23 cellular contexts compared by ENCODE assay signal in genomic region chr10:89776665-89777064, GRCh38.
"Had no signal": no experiment of that assay in that cellular context is flagged by ENCODE, and none has a peak within 500 bp of the region (broad histone marks: within the 10 kb centered on the region; RNA-seq: fewer than 3 reads in every experiment).

No MANE protein-coding gene starts in this region.

- H3K4me1 ChIP-seq: esophagus muscularis mucosa, gastroesophageal sphincter, heart left ventricle, left ventricle myocardium inferior, lower lobe of right lung had no signal

- H3K27me3 ChIP-seq: dorsolateral prefrontal cortex, esophagus muscularis mucosa, foreskin keratinocyte, gastroesophageal sphincter, heart left ventricle, hepatocyte had no signal

- H3K79me2 ChIP-seq: hepatocyte had no signal

- H3K4me3 ChIP-seq: coronary artery, dorsolateral prefrontal cortex, esophagus muscularis mucosa, gastroesophageal sphincter, heart left ventricle, hepatocyte, left ventricle myocardium inferior, lower lobe of right lung, mucosa of descending colon had no signal

- DNase-seq: dermis blood vessel endothelial cell; dorsolateral prefrontal cortex; effector CD4-positive, alpha-beta T cell; effector memory CD4-positive, alpha-beta T cell; foreskin keratinocyte; heart left ventricle; hypothalamus; immature natural killer cell; islet precursor cell; kidney; kidney glomerular epithelial cell; left colon; left ventricle myocardium inferior; lower lobe of right lung; mesenchymal stem cell; mucosa of descending colon; naive B cell had no signal

- ATAC-seq: foreskin keratinocyte, gastroesophageal sphincter, heart left ventricle, left colon, left lobe of liver, lower lobe of right lung, mucosa of descending colon had no signal

- H3K27ac ChIP-seq: coronary artery, dorsolateral prefrontal cortex, esophagus muscularis mucosa, foreskin keratinocyte, gastroesophageal sphincter, heart left ventricle, hepatocyte, left ventricle myocardium inferior, lower lobe of right lung had no signal

- FAIRE-seq: endothelial cell of umbilical vein had no signal

- H3K9me3 ChIP-seq: esophagus muscularis mucosa, lower lobe of right lung, mucosa of descending colon had no signal

- H2AFZ ChIP-seq: hepatocyte had no signal

- H3K36me3 ChIP-seq: esophagus muscularis mucosa, lower lobe of right lung had no signal

- H3K4me2 ChIP-seq: hepatocyte had no signal
